10 cellular contexts compared by ENCODE assay signal in the genomic region with DNA sequence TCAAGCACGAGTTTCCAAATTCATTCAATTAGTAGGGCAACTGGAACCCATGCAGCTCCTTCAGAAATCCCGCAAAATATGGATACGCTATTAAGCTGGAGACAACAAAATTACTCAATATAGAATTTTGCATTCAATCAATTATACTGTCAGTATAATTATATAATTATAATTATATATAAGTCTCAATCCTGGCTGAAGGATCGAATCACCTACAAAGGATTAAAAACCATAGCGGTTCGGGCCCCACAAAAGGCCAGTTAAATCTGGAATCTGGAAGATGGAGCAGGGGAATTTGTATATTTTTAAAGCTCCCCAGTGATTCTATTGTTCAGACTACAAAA.
DNase-seq lines count a peak whose midpoint lies in the region; ATAC-seq and TF ChIP-seq lines count a peak whose summit lies in the region.
"Had no signal": no experiment of that assay in that cellular context is flagged by ENCODE, and none has a peak within 500 bp of the region (broad histone marks: within the 10 kb centered on the region; RNA-seq: fewer than 3 reads in every experiment).

No MANE protein-coding gene starts in this region.

- no peak for ATAC-seq in GM19452 (IDR thresholded peaks at IDR 0.05; ENCODE audit: unreplicated experiment)

- H2AFZ ChIP-seq in OCI-LY3 (ENCODE audit: low read depth, low read length), result no peak overlapping the region

- H3K9ac ChIP-seq in OCI-LY3 (ENCODE audit: low read length), result no peak overlapping the region

- DNase-seq in coronary artery (ENCODE audit: low spot score), result no peak
- no peak for DNase-seq in DMS153 treated with DMSO at 0.1 percent for 48 hours (lab: John Stamatoyannopoulos, UW; ENCODE audit: unreplicated experiment)
- DNase-seq in activated gamma-delta T cell (lab: John Stamatoyannopoulos, UW), result no peak
- DNase-seq in NCI-H1048 (lab: John Stamatoyannopoulos, UW), result no peak
- DNase-seq: NCI-H1417 treated with DMSO at 0.1 percent for 48 hours; NK-92 treated with Interleukin-12 subunit alpha and Interleukin-12 subunit beta, amount 100 ng/mL, for 24 hours had no signal

- H3K4me2 ChIP-seq in OCI-LY3 (ENCODE audit: low read length), result peak overlapping the region; percentile 73

- H3K4me3 ChIP-seq in OCI-LY3 (ENCODE audit: low read length) (no peak overlapping the region), coronary artery (no peak overlapping the region)

- TF ChIP-seq CTCF in 22Rv1 (IDR thresholded peaks at IDR 0.05) (peak; percentile 26), C4-2B (conservative IDR thresholded peaks at IDR 0.05) (peak; percentile 0), OCI-LY3 (IDR thresholded peaks at IDR 0.05; ENCODE audit: low read depth, low read length) (no peak), coronary artery (IDR thresholded peaks at IDR 0.05) (peak; percentile 4)

- H4K20me1 ChIP-seq in OCI-LY3 (ENCODE audit: insufficient read depth, low read length), result no peaks in the 10 kb centered on the region

- no peak overlapping the region for H3K27ac ChIP-seq in 22Rv1
- no peak overlapping the region for H3K27ac ChIP-seq in C4-2B
- H3K27ac ChIP-seq in OCI-LY3 (ENCODE audit: low read length), result no peak overlapping the region
- no peak overlapping the region for H3K27ac ChIP-seq in coronary artery

- H3K9me3 ChIP-seq in OCI-LY3 (ENCODE audit: insufficient read depth, low read length), result no peaks in the 10 kb centered on the region

- H3K4me1 ChIP-seq in OCI-LY3 (ENCODE audit: low read length), result peaks cover 7% of the 10 kb centered on the region; the same call in 1 of the 2 replicates

- no peaks in the 10 kb centered on the region for H3K27me3 ChIP-seq in OCI-LY3 (ENCODE audit: low read depth, low read length)

- no peaks in the 10 kb centered on the region for H3K36me3 ChIP-seq in OCI-LY3 (replicated peaks; ENCODE audit: low read depth, low read length)

- no peaks in the 10 kb centered on the region for H3K79me2 ChIP-seq in OCI-LY3 (ENCODE audit: low read length)
